In genomic region chr1:1421907-1422464, GRCh38 we compare ENCODE assay signal across 17 cellular contexts. TPM values are rescaled to one million over a fixed set of nuclear protein-coding genes. Genes with fewer than 3 reads are reported as not detected.
DNase-seq lines count a peak whose midpoint lies in the region; ATAC-seq and TF ChIP-seq lines count a peak whose summit lies in the region.
"Had no signal": no experiment of that assay in that cellular context is flagged by ENCODE, and none has a peak within 500 bp of the region (broad histone marks: within the 10 kb centered on the region; RNA-seq: fewer than 3 reads in every experiment).

No MANE protein-coding gene starts in this region.

- H3K27ac ChIP-seq in BLaER1: peak overlapping the region; percentile 70
- H3K27ac ChIP-seq in HCT116 (ENCODE audit: low read depth, low read length): peak overlapping the region; percentile 40; the same call in 1 of the 2 replicates
- peak overlapping the region in 3 of 4 donors; percentile 7 to 71 (median 58) for H3K27ac ChIP-seq in body of pancreas
- H3K27ac ChIP-seq in mesodermal cell (ENCODE audit: low read depth, low read length, severe bottlenecking): peak overlapping the region; percentile 85
- H3K27ac ChIP-seq: tibial artery had no signal

- H3K4me2 ChIP-seq in BLaER1: peak overlapping the region; percentile 85
- peak overlapping the region; percentile 50 for H3K4me2 ChIP-seq in HCT116 (ENCODE audit: low read length)

- no peak for TF ChIP-seq CTCF in HCT116 (IDR thresholded peaks at IDR 0.05 in 2 of 3, conservative IDR thresholded peaks at IDR 0.05 in 1 of 3; ENCODE audit: borderline replicate concordance in 1 of 3, insufficient read depth in 1 of 3, low read depth in 2 of 3, low read length in 2 of 3)
- TF ChIP-seq CTCF in body of pancreas (IDR thresholded peaks at IDR 0.05): no peak

- no peak overlapping the region for H3K4me3 ChIP-seq in BLaER1
- H3K4me3 ChIP-seq in HCT116 (replicated peaks in 1 of 2; ENCODE audit: low read depth in 1 of 2, low read length in 2 of 2): no peak overlapping the region; a peak in 1 of 4 replicates
- H3K4me3 ChIP-seq in body of pancreas: no peak overlapping the region
- no peak overlapping the region for H3K4me3 ChIP-seq in mesodermal cell (ENCODE audit: extremely low read depth, insufficient read depth, low read length, poor library complexity, severe bottlenecking)
- H3K4me3 ChIP-seq: esophagus muscularis mucosa, heart left ventricle, tibial artery had no signal

- H3K9me2 ChIP-seq in HCT116 (ENCODE audit: insufficient read depth): no peaks in the 10 kb centered on the region

- H3K9me3 ChIP-seq in BLaER1 (no peaks in the 10 kb centered on the region), HCT116 (ENCODE audit: control insufficient read depth in 1 of 2, insufficient read depth in 1 of 2, low read depth in 1 of 2, low read length in 2 of 2) (no peaks in the 10 kb centered on the region), body of pancreas (no peaks in the 10 kb centered on the region), mesodermal cell (ENCODE audit: control insufficient read depth, low read length) (no peaks in the 10 kb centered on the region)
- H3K9me3 ChIP-seq: esophagus muscularis mucosa, heart left ventricle, tibial artery had no signal

- 88 to 91% methylated on average over 6 to 7 of the region's 7 CpGs for WGBS in body of pancreas, 2 donors
- WGBS in mesodermal cell (ENCODE audit: insufficient coverage in 2 of 2), 2 experiments: 96 to 100% methylated on average over 1 to 3 of the region's 7 CpGs

- no peaks in the 10 kb centered on the region for H3K36me3 ChIP-seq in BLaER1
- no peaks in the 10 kb centered on the region for H3K36me3 ChIP-seq in HCT116 (ENCODE audit: control insufficient read depth in 1 of 2, insufficient read depth in 2 of 2, low read length in 2 of 2)
- H3K36me3 ChIP-seq in body of pancreas (replicated peaks in 1 of 2; ENCODE audit: insufficient read depth in 1 of 2, low read depth in 2 of 2): no peaks in the 10 kb centered on the region
- no peaks in the 10 kb centered on the region for H3K36me3 ChIP-seq in mesodermal cell (ENCODE audit: control insufficient read depth, insufficient read depth, low read length)
- H3K36me3 ChIP-seq: esophagus muscularis mucosa, heart left ventricle, tibial artery had no signal

- RAD21 ChIA-PET in HCT116 (lab: Charles Lee; ENCODE audit: low non-redundant PET in 1 of 2, low total read pairs in 2 of 2, uncharacterized antibody in 2 of 2, unreplicated experiment in 2 of 2): interaction anchor here in 1 of 2 experiments (0.7 kb wide), 1 partner anchor 11 kb away, joined by 6 read pairs; no protein-coding TSS in a partner anchor

- POLR2A ChIA-PET in HCT116 (lab: Charles Lee): no interaction called here

- no peak for DNase-seq in HCT116 (ENCODE audit: low read depth, low spot score)
- DNase-seq in body of pancreas: no peak
- no peak for DNase-seq in activated CD8-positive, alpha-beta memory T cell treated with anti-CD3 and anti-CD28 coated beads for 24 hours
- no peak for DNase-seq in HCEC 1CT
- DNase-seq: activated effector memory CD4-positive, alpha-beta T cell treated with anti-CD3 and anti-CD28 coated beads, Interleukin-2, amount 50 U/mL, for 16 hours; left colon; stimulated activated CD4-positive, alpha-beta T cell treated with anti-CD3 and anti-CD28 coated beads, Interleukin-1b, Interleukin-23, amount 100 ng/mL, for 48 hours; tibial artery had no signal

- H3K9ac ChIP-seq in BLaER1 (peak overlapping the region; percentile 63; the same call in 1 of the 2 replicates), HCT116 (ENCODE audit: low read length) (peak overlapping the region; percentile 26)

- H2AFZ ChIP-seq in HCT116 (ENCODE audit: low read depth, low read length, poor library complexity, severe bottlenecking): no peak overlapping the region

- CTCF ChIA-PET in HCT116 (lab: Charles Lee): no interaction called here

- H4K20me1 ChIP-seq in BLaER1: no peaks in the 10 kb centered on the region
- no peaks in the 10 kb centered on the region for H4K20me1 ChIP-seq in HCT116 (ENCODE audit: insufficient read depth)

- intact Hi-C loops in HCT116 (cut with micrococcal nuclease): no loop called here
- intact Hi-C loops in body of pancreas (cut with DNase I): no loop called here

- no peaks in the 10 kb centered on the region for H3K27me3 ChIP-seq in BLaER1
- no peaks in the 10 kb centered on the region for H3K27me3 ChIP-seq in HCT116 (ENCODE audit: insufficient read depth, low read length)
- no peaks in the 10 kb centered on the region for H3K27me3 ChIP-seq in body of pancreas
- H3K27me3 ChIP-seq: esophagus muscularis mucosa had no signal

- TF ChIP-seq POLR2A in HCT116 (IDR thresholded peaks at IDR 0.05; ENCODE audit: borderline replicate concordance, extremely low read depth, insufficient read depth, insufficient read length) (no peak), body of pancreas (IDR thresholded peaks at IDR 0.05) (no peak)

- H3K79me2 ChIP-seq in HCT116 (ENCODE audit: insufficient read depth, low read length): no peaks in the 10 kb centered on the region

- peaks cover 82% of the 10 kb centered on the region for H3K4me1 ChIP-seq in BLaER1
- H3K4me1 ChIP-seq in HCT116 (ENCODE audit: control insufficient read depth in 1 of 2, insufficient read depth in 2 of 2, low read length in 2 of 2): peaks cover 21 to 43% of the 10 kb centered on the region in 2 experiments
- H3K4me1 ChIP-seq in body of pancreas: peaks cover 41% of the 10 kb centered on the region
- peaks cover 35% of the 10 kb centered on the region for H3K4me1 ChIP-seq in mesodermal cell (ENCODE audit: control insufficient read depth, insufficient read depth, low read length, poor library complexity, severe bottlenecking)

- no peak for TF ChIP-seq RAD21 in HCT116 (IDR thresholded peaks at IDR 0.05; ENCODE audit: low read depth)

- no peak for ATAC-seq in HCT116
- no peak for ATAC-seq in body of pancreas
- no peak for ATAC-seq in HG03442 (IDR thresholded peaks at IDR 0.05; ENCODE audit: unreplicated experiment)
- ATAC-seq in GM19395 (IDR thresholded peaks at IDR 0.05; ENCODE audit: unreplicated experiment): no peak
- ATAC-seq: heart left ventricle, left colon had no signal

- no TSS peak for BruUV-seq in HCT116 (replicated peaks; lab: Mats Ljungman, UMichigan)

TF ChIP-seq in HCT116, 20 proteins besides CTCF, POLR2A, EP300 and RAD21:
- TF ChIP-seq EGR1 (IDR thresholded peaks at IDR 0.05; ENCODE audit: low read depth) (no peak), EZH2phosphoT487 (IDR thresholded peaks at IDR 0.05; ENCODE audit: borderline replicate concordance) (no peak), SP1 (IDR thresholded peaks at IDR 0.05; ENCODE audit: low read depth) (no peak), POLR2AphosphoS5 (IDR thresholded peaks at IDR 0.05; ENCODE audit: low read depth, low read length) (no peak), CEBPB (IDR thresholded peaks at IDR 0.05; ENCODE audit: low read depth) (no peak), JUND (IDR thresholded peaks at IDR 0.05) (no peak), ATF3 (IDR thresholded peaks at IDR 0.05) (no peak), TCF7L2 (IDR thresholded peaks at IDR 0.05; ENCODE audit: borderline replicate concordance, extremely low read depth, insufficient read depth, insufficient read length) (no peak), SIN3A (IDR thresholded peaks at IDR 0.05; ENCODE audit: low read depth) (no peak), EZH2 (IDR thresholded peaks at IDR 0.05) (no peak)
TF ChIP-seq in HCT116: peak in this region for 0.

RNA-seq across cellular contexts. Expression of gene ANKRD65, which starts 0.9 kb away (rescaled TPM):
- total RNA-seq in HCT116 (2021; ENCODE audit: unreplicated experiment): not detected
- polyA plus RNA-seq in HCT116 (2012): 0.06 and 0.07 TPM in 2 replicates
- 10 to 100 TPM; 11.2 to 15.5 TPM for total RNA-seq in body of pancreas
- 1.5 TPM for polyA plus RNA-seq in mesodermal cell (2013, experiment 1 of 2)
- polyA plus RNA-seq in mesodermal cell (2013, experiment 2 of 2): 1.4 TPM
- total RNA-seq: activated CD8-positive, alpha-beta memory T cell treated with anti-CD3 and anti-CD28 coated beads for 36 hours; myocyte had no signal
- polyA plus RNA-seq: IgD-negative memory B cell had no signal

RNA-seq across cellular contexts. Expression of gene VWA1, which starts 13.5 kb away (rescaled TPM):
- 50.6 TPM for total RNA-seq in HCT116 (2021; ENCODE audit: unreplicated experiment)
- 17.5 and 18.9 TPM in 2 replicates for polyA plus RNA-seq in HCT116 (2012)
- 10 to 100 TPM; 47.1 to 55.5 TPM for total RNA-seq in body of pancreas
- polyA plus RNA-seq in mesodermal cell (2013, experiment 1 of 2): 20.6 TPM
- 16.6 TPM for polyA plus RNA-seq in mesodermal cell (2013, experiment 2 of 2)
- polyA plus RNA-seq: IgD-negative memory B cell had no signal

RNA-seq across cellular contexts. Expression of gene MRPL20, which starts 14.9 kb away (rescaled TPM):
- 131 TPM for total RNA-seq in HCT116 (2021; ENCODE audit: unreplicated experiment)
- polyA plus RNA-seq in HCT116 (2012): 112 and 144 TPM in 2 replicates
- total RNA-seq in body of pancreas: 10 to 100 TPM; 72.8 to 85.9 TPM
- 87.5 TPM for polyA plus RNA-seq in mesodermal cell (2013, experiment 1 of 2)
- polyA plus RNA-seq in mesodermal cell (2013, experiment 2 of 2): 80.9 TPM

RNA-seq across cellular contexts. Expression of gene CCNL2, which starts 22.9 kb away (rescaled TPM):
- total RNA-seq in HCT116 (2021; ENCODE audit: unreplicated experiment): 173 TPM
- polyA plus RNA-seq in HCT116 (2012): 125 and 138 TPM in 2 replicates
- total RNA-seq in body of pancreas: 100 to 1,000 TPM; 225 to 246 TPM
- polyA plus RNA-seq in mesodermal cell (2013, experiment 1 of 2): 176 TPM
- polyA plus RNA-seq in mesodermal cell (2013, experiment 2 of 2): 168 TPM

RNA-seq across cellular contexts. Expression of gene ATAD3C, which starts 27.5 kb away (rescaled TPM):
- total RNA-seq in HCT116 (2021; ENCODE audit: unreplicated experiment): 0.61 TPM
- polyA plus RNA-seq in HCT116 (2012): 0.31 and 0.53 TPM in 2 replicates
- 1 to 10 TPM; 1.6 to 2.3 TPM for total RNA-seq in body of pancreas
- 0.48 TPM for polyA plus RNA-seq in mesodermal cell (2013, experiment 1 of 2)
- 0.51 TPM for polyA plus RNA-seq in mesodermal cell (2013, experiment 2 of 2)
- total RNA-seq: myocyte had no signal

Comparison
In these comparisons a context has a peak if more than half of its experiments do, and no peak if none do; other contexts are left out.
1. RNA of gene ANKRD65, which starts 0.9 kb away (total RNA-seq): 11.2 to 15.5 TPM in body of pancreas; not detected in HCT116 (single experiment); every median in the first group is over 10 times any median in the second.
2. Peak in every context shown above with its lines, with median percentiles within 50 percentile points of each other: H3K27ac ChIP-seq.